Comparison of ENCODE assay signal across 8 cellular contexts in genomic region chr1:161749509-161750407, GRCh38.
A peak's percentile ranks its signal among the peaks of the same experiment; 100 is the strongest.
DNase-seq lines count a peak whose midpoint lies in the region; ATAC-seq and TF ChIP-seq lines count a peak whose summit lies in the region.

TSS of gene DUSP12 (plus strand) at chr1:161749786. CDS start at chr1:161749802, 16 bp downstream.

- DNase-seq in AG09309 (ENCODE audit: low read depth) (peak; percentile 82), NCI-H226 (peak; percentile 94), iris pigment epithelial cell (ENCODE audit: low read depth) (peak; percentile 97)
- DNase-seq in activated CD4-positive, CD25-positive, alpha-beta regulatory T cell (lab: John Stamatoyannopoulos, UW), result peak; percentile 66 to 78 (median 72)
- DNase-seq in central memory CD4-positive, alpha-beta T cell, result peak; percentile 83
- DNase-seq in stimulated activated CD4-positive, alpha-beta T cell treated with anti-CD3 and anti-CD28 coated beads, Interleukin-12 subunit alpha, Interleukin-12 subunit beta, amount 100 ng/mL, for 24 hours (ENCODE audit: low read depth in 2 of 2), result peak; percentile 80 to 82

- H3K4me3 ChIP-seq in AG09309 (ENCODE audit: control insufficient read depth, low read depth, low read length), result peak within 1 kb of the TSS; percentile 89

- ATAC-seq in GM18907 (IDR thresholded peaks at IDR 0.05; ENCODE audit: unreplicated experiment), result peak; percentile 97
- ATAC-seq in HG03159 (IDR thresholded peaks at IDR 0.05; ENCODE audit: unreplicated experiment), result peak; percentile 93

- TF ChIP-seq CTCF in AG09309 (IDR thresholded peaks at IDR 0.05; ENCODE audit: control insufficient read depth, insufficient read depth, low read depth, low read length, missing control alignments), result peak; percentile 11

Comparison
In these comparisons a context has a peak if more than half of its experiments do, and no peak if none do; other contexts are left out.
1. Peak in every context shown above with its lines: DNase-seq, ATAC-seq and H3K4me3 ChIP-seq.